ENCODE assay signal across 1 cellular context in the genomic region with DNA sequence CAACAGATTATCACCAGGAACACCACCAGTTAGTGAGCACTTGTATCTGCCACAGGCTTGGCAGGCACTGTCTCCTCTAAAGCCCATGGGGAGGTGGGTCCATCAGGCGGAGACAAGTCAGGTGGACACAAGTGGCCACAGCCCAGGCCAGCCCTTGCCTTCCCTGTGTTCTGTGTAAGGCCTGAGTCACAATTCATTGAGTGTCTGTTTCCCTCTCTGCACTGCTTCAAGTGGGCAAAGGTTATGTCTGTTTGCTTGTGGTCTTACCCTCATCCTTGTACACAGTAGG.
TF ChIP-seq lines count a peak whose summit lies in the region.

No MANE protein-coding gene starts in this region.

TF ChIP-seq in H1, 55 proteins besides CTCF, POLR2A, EP300 and RAD21:
- TF ChIP-seq BACH1 (IDR thresholded peaks at IDR 0.05; ENCODE audit: low read length) (no peak), TCF12 (IDR thresholded peaks at IDR 0.05; ENCODE audit: low read depth, low read length) (no peak), ASH2L (IDR thresholded peaks at IDR 0.05; ENCODE audit: low read length) (no peak), E2F6 (IDR thresholded peaks at IDR 0.05) (no peak), HDAC2 (IDR thresholded peaks at IDR 0.05; ENCODE audit: borderline replicate concordance in 1 of 2, low read depth in 2 of 2, low read length in 2 of 2) (no peak), SAP30 (IDR thresholded peaks at IDR 0.05; ENCODE audit: insufficient read depth, insufficient replicate concordance, low read length) (no peak), CBX8 (IDR thresholded peaks at IDR 0.05; ENCODE audit: borderline replicate concordance, low read depth, low read length) (no peak), SIN3A (conservative IDR thresholded peaks at IDR 0.05 in 1 of 2, IDR thresholded peaks at IDR 0.05 in 1 of 2; ENCODE audit: low read depth in 1 of 2, low read length in 2 of 2) (no peak), POLR2AphosphoS5 (IDR thresholded peaks at IDR 0.05; ENCODE audit: low read depth, low read length) (no peak), CHD2 (IDR thresholded peaks at IDR 0.05; ENCODE audit: low read length) (no peak), KDM1A (IDR thresholded peaks at IDR 0.05; ENCODE audit: borderline replicate concordance, low read length) (no peak), KDM5A (IDR thresholded peaks at IDR 0.05; ENCODE audit: low read length) (no peak), TBP (IDR thresholded peaks at IDR 0.05; ENCODE audit: low read depth, low read length) (no peak), HDAC6 (IDR thresholded peaks at IDR 0.05; ENCODE audit: low read depth, low read length) (no peak), EZH2 (IDR thresholded peaks at IDR 0.05; ENCODE audit: low read depth, low read length, severe bottlenecking) (no peak), BRCA1 (IDR thresholded peaks at IDR 0.05; ENCODE audit: low read depth, low read length) (no peak), BCL11A (IDR thresholded peaks at IDR 0.05; ENCODE audit: low read depth in 2 of 2, low read length in 2 of 2) (no peak), TAF1 (IDR thresholded peaks at IDR 0.05; ENCODE audit: low read depth, low read length) (no peak)
- TF ChIP-seq, protein P1, sequence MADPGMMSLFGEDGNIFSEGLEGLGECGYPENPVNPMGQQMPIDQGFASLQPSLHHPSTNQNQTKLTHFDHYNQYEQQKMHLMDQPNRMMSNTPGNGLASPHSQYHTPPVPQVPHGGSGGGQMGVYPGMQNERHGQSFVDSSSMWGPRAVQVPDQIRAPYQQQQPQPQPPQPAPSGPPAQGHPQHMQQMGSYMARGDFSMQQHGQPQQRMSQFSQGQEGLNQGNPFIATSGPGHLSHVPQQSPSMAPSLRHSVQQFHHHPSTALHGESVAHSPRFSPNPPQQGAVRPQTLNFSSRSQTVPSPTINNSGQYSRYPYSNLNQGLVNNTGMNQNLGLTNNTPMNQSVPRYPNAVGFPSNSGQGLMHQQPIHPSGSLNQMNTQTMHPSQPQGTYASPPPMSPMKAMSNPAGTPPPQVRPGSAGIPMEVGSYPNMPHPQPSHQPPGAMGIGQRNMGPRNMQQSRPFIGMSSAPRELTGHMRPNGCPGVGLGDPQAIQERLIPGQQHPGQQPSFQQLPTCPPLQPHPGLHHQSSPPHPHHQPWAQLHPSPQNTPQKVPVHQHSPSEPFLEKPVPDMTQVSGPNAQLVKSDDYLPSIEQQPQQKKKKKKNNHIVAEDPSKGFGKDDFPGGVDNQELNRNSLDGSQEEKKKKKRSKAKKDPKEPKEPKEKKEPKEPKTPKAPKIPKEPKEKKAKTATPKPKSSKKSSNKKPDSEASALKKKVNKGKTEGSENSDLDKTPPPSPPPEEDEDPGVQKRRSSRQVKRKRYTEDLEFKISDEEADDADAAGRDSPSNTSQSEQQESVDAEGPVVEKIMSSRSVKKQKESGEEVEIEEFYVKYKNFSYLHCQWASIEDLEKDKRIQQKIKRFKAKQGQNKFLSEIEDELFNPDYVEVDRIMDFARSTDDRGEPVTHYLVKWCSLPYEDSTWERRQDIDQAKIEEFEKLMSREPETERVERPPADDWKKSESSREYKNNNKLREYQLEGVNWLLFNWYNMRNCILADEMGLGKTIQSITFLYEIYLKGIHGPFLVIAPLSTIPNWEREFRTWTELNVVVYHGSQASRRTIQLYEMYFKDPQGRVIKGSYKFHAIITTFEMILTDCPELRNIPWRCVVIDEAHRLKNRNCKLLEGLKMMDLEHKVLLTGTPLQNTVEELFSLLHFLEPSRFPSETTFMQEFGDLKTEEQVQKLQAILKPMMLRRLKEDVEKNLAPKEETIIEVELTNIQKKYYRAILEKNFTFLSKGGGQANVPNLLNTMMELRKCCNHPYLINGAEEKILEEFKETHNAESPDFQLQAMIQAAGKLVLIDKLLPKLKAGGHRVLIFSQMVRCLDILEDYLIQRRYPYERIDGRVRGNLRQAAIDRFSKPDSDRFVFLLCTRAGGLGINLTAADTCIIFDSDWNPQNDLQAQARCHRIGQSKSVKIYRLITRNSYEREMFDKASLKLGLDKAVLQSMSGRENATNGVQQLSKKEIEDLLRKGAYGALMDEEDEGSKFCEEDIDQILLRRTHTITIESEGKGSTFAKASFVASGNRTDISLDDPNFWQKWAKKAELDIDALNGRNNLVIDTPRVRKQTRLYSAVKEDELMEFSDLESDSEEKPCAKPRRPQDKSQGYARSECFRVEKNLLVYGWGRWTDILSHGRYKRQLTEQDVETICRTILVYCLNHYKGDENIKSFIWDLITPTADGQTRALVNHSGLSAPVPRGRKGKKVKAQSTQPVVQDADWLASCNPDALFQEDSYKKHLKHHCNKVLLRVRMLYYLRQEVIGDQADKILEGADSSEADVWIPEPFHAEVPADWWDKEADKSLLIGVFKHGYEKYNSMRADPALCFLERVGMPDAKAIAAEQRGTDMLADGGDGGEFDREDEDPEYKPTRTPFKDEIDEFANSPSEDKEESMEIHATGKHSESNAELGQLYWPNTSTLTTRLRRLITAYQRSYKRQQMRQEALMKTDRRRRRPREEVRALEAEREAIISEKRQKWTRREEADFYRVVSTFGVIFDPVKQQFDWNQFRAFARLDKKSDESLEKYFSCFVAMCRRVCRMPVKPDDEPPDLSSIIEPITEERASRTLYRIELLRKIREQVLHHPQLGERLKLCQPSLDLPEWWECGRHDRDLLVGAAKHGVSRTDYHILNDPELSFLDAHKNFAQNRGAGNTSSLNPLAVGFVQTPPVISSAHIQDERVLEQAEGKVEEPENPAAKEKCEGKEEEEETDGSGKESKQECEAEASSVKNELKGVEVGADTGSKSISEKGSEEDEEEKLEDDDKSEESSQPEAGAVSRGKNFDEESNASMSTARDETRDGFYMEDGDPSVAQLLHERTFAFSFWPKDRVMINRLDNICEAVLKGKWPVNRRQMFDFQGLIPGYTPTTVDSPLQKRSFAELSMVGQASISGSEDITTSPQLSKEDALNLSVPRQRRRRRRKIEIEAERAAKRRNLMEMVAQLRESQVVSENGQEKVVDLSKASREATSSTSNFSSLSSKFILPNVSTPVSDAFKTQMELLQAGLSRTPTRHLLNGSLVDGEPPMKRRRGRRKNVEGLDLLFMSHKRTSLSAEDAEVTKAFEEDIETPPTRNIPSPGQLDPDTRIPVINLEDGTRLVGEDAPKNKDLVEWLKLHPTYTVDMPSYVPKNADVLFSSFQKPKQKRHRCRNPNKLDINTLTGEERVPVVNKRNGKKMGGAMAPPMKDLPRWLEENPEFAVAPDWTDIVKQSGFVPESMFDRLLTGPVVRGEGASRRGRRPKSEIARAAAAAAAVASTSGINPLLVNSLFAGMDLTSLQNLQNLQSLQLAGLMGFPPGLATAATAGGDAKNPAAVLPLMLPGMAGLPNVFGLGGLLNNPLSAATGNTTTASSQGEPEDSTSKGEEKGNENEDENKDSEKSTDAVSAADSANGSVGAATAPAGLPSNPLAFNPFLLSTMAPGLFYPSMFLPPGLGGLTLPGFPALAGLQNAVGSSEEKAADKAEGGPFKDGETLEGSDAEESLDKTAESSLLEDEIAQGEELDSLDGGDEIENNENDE (IDR thresholded peaks at IDR 0.05; ENCODE audit: insufficient replicate concordance, low read length), result no peak
TF ChIP-seq in H1: peak in this region for 0.
